18 cellular contexts compared by ENCODE assay signal in genomic region chr17:50379733-50380132, GRCh38. TPM values are rescaled to one million over a fixed set of nuclear protein-coding genes. Genes with fewer than 3 reads are reported as not detected.
DNase-seq lines count a peak whose midpoint lies in the region; ATAC-seq, FAIRE-seq and TF ChIP-seq lines count a peak whose summit lies in the region.
"Had no signal": no experiment of that assay in that cellular context is flagged by ENCODE, and none has a peak within 500 bp of the region (broad histone marks: within the 10 kb centered on the region; RNA-seq: fewer than 3 reads in every experiment).

No MANE protein-coding gene starts in this region.

- TF ChIP-seq POLR2A in HepG2 (IDR thresholded peaks at IDR 0.05; ENCODE audit: insufficient read depth in 1 of 2, low read depth in 2 of 2, low read length in 2 of 2) (no peak), right lobe of liver (IDR thresholded peaks at IDR 0.05) (no peak), tibial nerve (IDR thresholded peaks at IDR 0.05) (no peak)

- POLR2A ChIA-PET in HepG2 (lab: Yijun Ruan, JAX), result interaction anchor here (0.8 to 2.5 kb wide), 4 partner anchors 10 to 17 kb away, joined by 3 to 10 read pairs (median 4); partner anchors contain the start of gene LRRC59
- POLR2A ChIA-PET in CD4-positive, alpha-beta T cell (lab: Charles Lee), result no interaction called here

- no peak overlapping the region for H2AFZ ChIP-seq in HepG2 (ENCODE audit: low read length)

- peaks cover 15% of the 10 kb centered on the region; the same call in 1 of the 2 replicates for H3K36me3 Mint-ChIP-seq in HFFc6 (ENCODE audit: low read depth)
- no peaks in the 10 kb centered on the region for H3K36me3 Mint-ChIP-seq in T-helper 17 cell (ENCODE audit: low read depth)
- H3K36me3 Mint-ChIP-seq in CD4-positive, alpha-beta T cell (ENCODE audit: low read depth), result peaks cover 40% of the 10 kb centered on the region

- in situ Hi-C loops in HepG2 (cut with HindIII; ENCODE audit: extremely low pct_ligation_motif_present, low pct_unique_long_range_greater_than_20kb), result no loop called here

- H4K20me1 ChIP-seq in HepG2 (ENCODE audit: insufficient read depth, low read length), result 0 out of 2 replicates have a peak, but pooled peaks cover 3% of the 10 kb centered on the region

- no peak for ATAC-seq in HepG2
- no peak for ATAC-seq in right lobe of liver
- ATAC-seq in T-helper 17 cell, result no peak
- peak in 3 of 4 donors; percentile 24 to 60 (median 59) for ATAC-seq in psoas muscle
- ATAC-seq in CD4-positive, alpha-beta T cell (ENCODE audit: poor library complexity), result no peak
- ATAC-seq: CD8-positive, alpha-beta T cell had no signal

- no peak overlapping the region for H3K4me3 Mint-ChIP-seq in HFFc6
- H3K4me3 Mint-ChIP-seq in T-helper 17 cell, result peak overlapping the region; percentile 19
- no peak overlapping the region for H3K4me3 Mint-ChIP-seq in CD4-positive, alpha-beta T cell
- H3K4me3 Mint-ChIP-seq: CD8-positive, alpha-beta T cell had no signal

- H3K27ac ChIP-seq in HepG2 (ENCODE audit: extremely low read length, insufficient read depth, low read length), result no peak overlapping the region
- H3K27ac ChIP-seq in right lobe of liver, result no peak overlapping the region
- no peak overlapping the region for H3K27ac ChIP-seq in psoas muscle
- no peak overlapping the region for H3K27ac ChIP-seq in CD4-positive, alpha-beta T cell (ENCODE audit: low read depth, low read length)
- H3K27ac ChIP-seq in tibial nerve, result no peak overlapping the region

- H3K27me3 Mint-ChIP-seq in HFFc6 (ENCODE audit: insufficient read depth), result no peaks in the 10 kb centered on the region; the same call in none of the 2 replicates
- H3K27me3 Mint-ChIP-seq in T-helper 17 cell, result no peaks in the 10 kb centered on the region
- H3K27me3 Mint-ChIP-seq in CD4-positive, alpha-beta T cell, result no peaks in the 10 kb centered on the region

- H3K9me3 Mint-ChIP-seq in HFFc6, result no peaks in the 10 kb centered on the region
- H3K9me3 Mint-ChIP-seq in CD4-positive, alpha-beta T cell, result no peaks in the 10 kb centered on the region
- H3K9me3 Mint-ChIP-seq: CD8-positive, alpha-beta T cell had no signal

- 94% methylated on average over 2 of the region's 2 CpGs for WGBS in HepG2 (ENCODE audit: low lambda C conversion rate)
- WGBS in right lobe of liver (ENCODE audit: insufficient coverage, low coverage, low lambda C conversion rate, missing lambda C conversion rate), result 96% methylated on average over 2 of the region's 2 CpGs
- 91 to 93% (median 92%) methylated on average over 2 of the region's 2 CpGs for WGBS in psoas muscle, 3 donors
- WGBS in tibial nerve, 2 donors, result 93 to 97% methylated on average over 2 of the region's 2 CpGs

- no peaks in the 10 kb centered on the region for H3K79me2 ChIP-seq in HepG2 (ENCODE audit: insufficient read depth, low read length)

- TF ChIP-seq EP300 in HepG2 (IDR thresholded peaks at IDR 0.05; ENCODE audit: low read depth in 2 of 2, low read length in 2 of 2) (no peak), HepG2 (CRISPR knock-in tag; IDR thresholded peaks at IDR 0.05; ENCODE audit: borderline replicate concordance) (no peak), tibial nerve (IDR thresholded peaks at IDR 0.05) (no peak)

- CTCF ChIA-PET in HepG2 (lab: Yijun Ruan, JAX; ENCODE audit: low intra/inter-chr PET ratio, low total read pairs), result no interaction called here
- CTCF ChIA-PET in CD4-positive, alpha-beta T cell (lab: Charles Lee), result no interaction called here

- DNase-seq in HepG2 (ENCODE audit: low spot score) (no peak), right lobe of liver (no peak), HFFc6 (no peak), T-helper 17 cell (no peak), psoas muscle (no peak), NCI-H82 (lab: John Stamatoyannopoulos, UW) (no peak), tibial nerve (ENCODE audit: low spot score in 2 of 2) (no peak)
- DNase-seq in CD4-positive, alpha-beta T cell, result no peak
- DNase-seq: C1 segment of cervical spinal cord; Caco-2; CD8-positive, alpha-beta T cell; DMS153; DND-41; GOT3 had no signal

- H3K27me3 ChIP-seq in HepG2 (ENCODE audit: control insufficient read depth in 1 of 2, insufficient read depth in 2 of 2, low read length in 2 of 2), result no peaks in the 10 kb centered on the region
- H3K27me3 ChIP-seq in right lobe of liver, result no peaks in the 10 kb centered on the region
- no peaks in the 10 kb centered on the region for H3K27me3 ChIP-seq in psoas muscle (ENCODE audit: insufficient read depth in 3 of 3, low read length in 2 of 3)
- no peaks in the 10 kb centered on the region for H3K27me3 ChIP-seq in CD4-positive, alpha-beta T cell (ENCODE audit: control insufficient read depth, insufficient read depth, low read length)
- no peaks in the 10 kb centered on the region for H3K27me3 ChIP-seq in tibial nerve

- H3K27ac Mint-ChIP-seq in HFFc6, result 0 out of 2 replicates have a peak overlapping the region, but pooled peaks have one; percentile 9
- H3K27ac Mint-ChIP-seq in T-helper 17 cell, result no peak overlapping the region
- H3K27ac Mint-ChIP-seq in CD4-positive, alpha-beta T cell, result no peak overlapping the region
- H3K27ac Mint-ChIP-seq: CD8-positive, alpha-beta T cell had no signal

- no peaks in the 10 kb centered on the region for H3K4me1 ChIP-seq in HepG2 (ENCODE audit: insufficient read depth, low read length)
- no peaks in the 10 kb centered on the region for H3K4me1 ChIP-seq in right lobe of liver
- H3K4me1 ChIP-seq in psoas muscle, result peaks cover 13% of the 10 kb centered on the region
- peaks cover 0 to 5% (median 0%) of the 10 kb centered on the region in 4 donors for H3K4me1 ChIP-seq in tibial nerve
- H3K4me1 ChIP-seq: Caco-2, HAP-1 had no signal

- intact Hi-C loops in HepG2 (cut with micrococcal nuclease; ENCODE audit: unreplicated experiment) (no loop called here), right lobe of liver (cut with DNase I) (no loop called here), psoas muscle (cut with DNase I) (no loop called here)
- intact Hi-C loops in CD4-positive, alpha-beta T cell (cut with DNase I, micrococcal nuclease), result loop anchor here in 1 of 2 experiments (10.0 kb wide), 3 partner anchors 325 to 1405 kb away; partner anchors contain the start of genes ANKRD40, MBTD1 and UTP18

- TF ChIP-seq CTCF in HepG2 (CRISPR knock-in tag; IDR thresholded peaks at IDR 0.05) (no peak), right lobe of liver (IDR thresholded peaks at IDR 0.05) (no peak), HFFc6 (IDR thresholded peaks at IDR 0.05) (no peak), psoas muscle (IDR thresholded peaks at IDR 0.05) (no peak), tibial nerve (IDR thresholded peaks at IDR 0.05) (no peak)
- TF ChIP-seq CTCF in CD4-positive, alpha-beta T cell (IDR thresholded peaks at IDR 0.05), result no peak

- H3K4me1 Mint-ChIP-seq in HFFc6 (ENCODE audit: low read depth), result peaks cover 18% of the 10 kb centered on the region
- H3K4me1 Mint-ChIP-seq in T-helper 17 cell, result no peaks in the 10 kb centered on the region
- H3K4me1 Mint-ChIP-seq in CD4-positive, alpha-beta T cell (ENCODE audit: low read depth), result no peaks in the 10 kb centered on the region

- BruUV-seq in HepG2 (replicated peaks; lab: Mats Ljungman, UMichigan), result no TSS peak

- FAIRE-seq in HepG2 (lab: Jason Lieb, UNC), result no peak
- FAIRE-seq: G401.6, GM12892, H54 had no signal

- no peak overlapping the region for H3K4me2 ChIP-seq in HepG2 (ENCODE audit: low read depth, low read length)

- no peak for TF ChIP-seq RAD21 in HepG2 (CRISPR knock-in tag; IDR thresholded peaks at IDR 0.05)

- no peak overlapping the region for H3K9ac ChIP-seq in HepG2 (ENCODE audit: insufficient read depth, low read depth, low read length)

- H3K9me3 ChIP-seq in HepG2 (ENCODE audit: low read length) (no peaks in the 10 kb centered on the region), right lobe of liver (no peaks in the 10 kb centered on the region), T-helper 17 cell (ENCODE audit: control insufficient read depth, low read length, poor library complexity, severe bottlenecking) (no peaks in the 10 kb centered on the region), psoas muscle (no peaks in the 10 kb centered on the region), tibial nerve (no peaks in the 10 kb centered on the region)
- H3K9me3 ChIP-seq in CD4-positive, alpha-beta T cell (ENCODE audit: control insufficient read depth, low read length), result no peaks in the 10 kb centered on the region
- H3K9me3 ChIP-seq: Caco-2, HAP-1 had no signal

- peaks cover 31 to 63% of the 10 kb centered on the region in 2 experiments for H3K36me3 ChIP-seq in HepG2 (replicated peaks in 1 of 2; ENCODE audit: control insufficient read depth in 1 of 2, insufficient read depth in 2 of 2, low read length in 2 of 2)
- peaks cover 0 to 41% (median 30%) of the 10 kb centered on the region in 4 donors for H3K36me3 ChIP-seq in right lobe of liver
- peaks cover 2 to 44% of the 10 kb centered on the region in 2 donors for H3K36me3 ChIP-seq in psoas muscle (ENCODE audit: insufficient read depth in 1 of 2, low read depth in 1 of 2)
- H3K36me3 ChIP-seq in tibial nerve, result peaks cover 0 to 46% (median 22%) of the 10 kb centered on the region in 3 donors

- H3K4me3 ChIP-seq in HepG2 (replicated peaks in 1 of 3; ENCODE audit: insufficient read depth in 1 of 3, low read depth in 2 of 3, low read length in 3 of 3), result no peak overlapping the region
- H3K4me3 ChIP-seq in right lobe of liver, result no peak overlapping the region
- H3K4me3 ChIP-seq in psoas muscle, result no peak overlapping the region
- H3K4me3 ChIP-seq in tibial nerve, result no peak overlapping the region
- H3K4me3 ChIP-seq: HAP-1 had no signal

RNA-seq across cellular contexts. Expression of gene EME1, which starts 6.7 kb away (rescaled TPM):
- total RNA-seq in HepG2 (2016; rRNA removed; fragmentation: Illumina TruSeq; extraction: Trizol), result 17.3 and 24.6 TPM in 2 replicates
- total RNA-seq in HepG2 (2016; cell fraction: cytosol; rRNA removed; fragmentation: Illumina TruSeq; extraction: Trizol; ENCODE audit: low read depth), result 6.4 and 7.4 TPM in 2 replicates
- 17.1 and 25.6 TPM in 2 replicates for total RNA-seq in HepG2 (2016; cell fraction: insoluble cytoplasmic fraction; rRNA removed; fragmentation: Illumina TruSeq; extraction: Trizol)
- total RNA-seq in HepG2 (2016; cell fraction: membrane; rRNA removed; fragmentation: Illumina TruSeq; extraction: Trizol), result 7.7 and 8.9 TPM in 2 replicates
- total RNA-seq in HepG2 (2016; cell fraction: nucleus; rRNA removed; fragmentation: Illumina TruSeq; extraction: Trizol), result 28.4 and 31.8 TPM in 2 replicates
- 13.4 and 20.7 TPM in 2 replicates for polyA plus RNA-seq in HepG2 (2011; rRNA removed)
- 4.7 and 7.1 TPM in 2 replicates for polyA plus RNA-seq in HepG2 (2011; cell fraction: cytosol; rRNA removed)
- 58.4 and 108 TPM in 2 replicates for polyA plus RNA-seq in HepG2 (2011; cell fraction: nucleus; rRNA removed)
- polyA plus RNA-seq in HepG2 (2012), result 6.6 and 17.5 TPM in 2 replicates
- 1.3 and 1.6 TPM in 2 replicates for polyA plus RNA-seq in HepG2 (2016; cell fraction: cytosol; fragmentation: Illumina TruSeq; extraction: Trizol; ENCODE audit: low read depth)
- polyA plus RNA-seq in HepG2 (2016; cell fraction: insoluble cytoplasmic fraction; fragmentation: Illumina TruSeq; extraction: Trizol; ENCODE audit: low read depth), result 13.3 and 16.0 TPM in 2 replicates
- 2.3 and 3.2 TPM in 2 replicates for polyA plus RNA-seq in HepG2 (2016; cell fraction: membrane; fragmentation: Illumina TruSeq; extraction: Trizol; ENCODE audit: low read depth)
- 65.8 and 68.9 TPM in 2 replicates for polyA plus RNA-seq in HepG2 (2016; cell fraction: nucleus; fragmentation: Illumina TruSeq; extraction: Trizol; ENCODE audit: insufficient read depth, low read depth)
- polyA minus RNA-seq in HepG2 (2011; rRNA and poly(A)+ RNA removed; ENCODE audit: low replicate concordance), result 6.9 and 17.6 TPM in 2 replicates
- 5.3 and 5.4 TPM in 2 replicates for polyA minus RNA-seq in HepG2 (2011; cell fraction: cytosol; rRNA and poly(A)+ RNA removed)
- 14.9 and 18.7 TPM in 2 replicates for polyA minus RNA-seq in HepG2 (2011; cell fraction: nucleus; rRNA and poly(A)+ RNA removed)
- 1 to 10 TPM in 1 of 6 experiments, under 1 TPM in 3, not detected in 2; 0.12 to 1.3 (median 0.66) TPM for total RNA-seq in right lobe of liver
- total RNA-seq in HFFc6 (2021; fragmentation: NEBNext Ultra II Directional; extraction: Animal tissue kit (Norgen Biotek cat#: 25700)), result 1 to 10 TPM; 3.3 to 7.7 (median 6.5) TPM
- total RNA-seq in T-helper 17 cell, result 1 to 10 TPM in 1 of 2 donors, under 1 TPM in 1; 0.55 to 1.3 TPM
- total RNA-seq in psoas muscle, result under 1 TPM in 2 of 4 donors, not detected in 2; 0.15 to 0.32 TPM
- polyA plus RNA-seq in psoas muscle, result under 1 TPM; 0.06 to 0.39 (median 0.29) TPM
- under 1 TPM; 0.36 to 0.92 TPM for total RNA-seq in CD4-positive, alpha-beta T cell
- 1 to 10 TPM in 2 of 4 donors, under 1 TPM in 2; 0.42 to 1.7 (median 1.1) TPM for total RNA-seq in tibial nerve

RNA-seq across cellular contexts. Expression of gene MRPL27, which starts 6.7 kb away (rescaled TPM):
- total RNA-seq in HepG2 (2016; rRNA removed; fragmentation: Illumina TruSeq; extraction: Trizol), result 217 and 294 TPM in 2 replicates
- 159 and 163 TPM in 2 replicates for total RNA-seq in HepG2 (2016; cell fraction: cytosol; rRNA removed; fragmentation: Illumina TruSeq; extraction: Trizol; ENCODE audit: low read depth)
- 225 and 322 TPM in 2 replicates for total RNA-seq in HepG2 (2016; cell fraction: insoluble cytoplasmic fraction; rRNA removed; fragmentation: Illumina TruSeq; extraction: Trizol)
- total RNA-seq in HepG2 (2016; cell fraction: membrane; rRNA removed; fragmentation: Illumina TruSeq; extraction: Trizol), result 113 and 118 TPM in 2 replicates
- 94.1 and 102 TPM in 2 replicates for total RNA-seq in HepG2 (2016; cell fraction: nucleus; rRNA removed; fragmentation: Illumina TruSeq; extraction: Trizol)
- polyA plus RNA-seq in HepG2 (2011; rRNA removed), result 131 and 137 TPM in 2 replicates
- polyA plus RNA-seq in HepG2 (2011; cell fraction: cytosol; rRNA removed), result 178 and 188 TPM in 2 replicates
- 65.8 and 77.3 TPM in 2 replicates for polyA plus RNA-seq in HepG2 (2011; cell fraction: nucleus; rRNA removed)
- polyA plus RNA-seq in HepG2 (2012), result 92.3 and 97.7 TPM in 2 replicates
- 113 and 115 TPM in 2 replicates for polyA plus RNA-seq in HepG2 (2016; cell fraction: cytosol; fragmentation: Illumina TruSeq; extraction: Trizol; ENCODE audit: low read depth)
- 260 and 314 TPM in 2 replicates for polyA plus RNA-seq in HepG2 (2016; cell fraction: insoluble cytoplasmic fraction; fragmentation: Illumina TruSeq; extraction: Trizol; ENCODE audit: low read depth)
- polyA plus RNA-seq in HepG2 (2016; cell fraction: membrane; fragmentation: Illumina TruSeq; extraction: Trizol; ENCODE audit: low read depth), result 75.9 and 83.5 TPM in 2 replicates
- polyA plus RNA-seq in HepG2 (2016; cell fraction: nucleus; fragmentation: Illumina TruSeq; extraction: Trizol; ENCODE audit: insufficient read depth, low read depth), result 124 and 142 TPM in 2 replicates
- 68.9 and 78.1 TPM in 2 replicates for polyA minus RNA-seq in HepG2 (2011; rRNA and poly(A)+ RNA removed; ENCODE audit: low replicate concordance)
- 21.0 and 23.5 TPM in 2 replicates for polyA minus RNA-seq in HepG2 (2011; cell fraction: cytosol; rRNA and poly(A)+ RNA removed)
- polyA minus RNA-seq in HepG2 (2011; cell fraction: nucleus; rRNA and poly(A)+ RNA removed), result 83.2 and 89.1 TPM in 2 replicates
- 10 to 100 TPM; 34.3 to 69.4 (median 38.6) TPM for total RNA-seq in right lobe of liver
- 10 to 100 TPM; 70.0 to 78.7 (median 75.0) TPM for total RNA-seq in HFFc6 (2021; fragmentation: NEBNext Ultra II Directional; extraction: Animal tissue kit (Norgen Biotek cat#: 25700))
- total RNA-seq in T-helper 17 cell, result 10 to 100 TPM; 29.4 to 37.0 TPM
- total RNA-seq in psoas muscle, result 100 to 1,000 TPM in 2 of 4 donors, 10 to 100 TPM in 2; 70.7 to 133 (median 95.3) TPM
- polyA plus RNA-seq in psoas muscle, result 100 to 1,000 TPM; 128 to 468 (median 281) TPM
- 10 to 100 TPM; 13.7 to 14.8 TPM for total RNA-seq in CD4-positive, alpha-beta T cell
- total RNA-seq in tibial nerve, result 10 to 100 TPM; 32.4 to 45.9 (median 34.9) TPM

RNA-seq across cellular contexts. Expression of gene LRRC59, which starts 17.6 kb away (rescaled TPM):
- 222 and 239 TPM in 2 replicates for total RNA-seq in HepG2 (2016; rRNA removed; fragmentation: Illumina TruSeq; extraction: Trizol)
- 75.0 and 83.4 TPM in 2 replicates for total RNA-seq in HepG2 (2016; cell fraction: cytosol; rRNA removed; fragmentation: Illumina TruSeq; extraction: Trizol; ENCODE audit: low read depth)
- total RNA-seq in HepG2 (2016; cell fraction: insoluble cytoplasmic fraction; rRNA removed; fragmentation: Illumina TruSeq; extraction: Trizol), result 213 and 234 TPM in 2 replicates
- total RNA-seq in HepG2 (2016; cell fraction: membrane; rRNA removed; fragmentation: Illumina TruSeq; extraction: Trizol), result 172 and 182 TPM in 2 replicates
- 115 and 124 TPM in 2 replicates for total RNA-seq in HepG2 (2016; cell fraction: nucleus; rRNA removed; fragmentation: Illumina TruSeq; extraction: Trizol)
- polyA plus RNA-seq in HepG2 (2011; rRNA removed), result 87.3 and 93.2 TPM in 2 replicates
- 57.2 and 66.4 TPM in 2 replicates for polyA plus RNA-seq in HepG2 (2011; cell fraction: cytosol; rRNA removed)
- 50.6 and 58.7 TPM in 2 replicates for polyA plus RNA-seq in HepG2 (2011; cell fraction: nucleus; rRNA removed)
- 90.0 and 114 TPM in 2 replicates for polyA plus RNA-seq in HepG2 (2012)
- polyA plus RNA-seq in HepG2 (2016; cell fraction: cytosol; fragmentation: Illumina TruSeq; extraction: Trizol; ENCODE audit: low read depth), result 59.8 and 73.7 TPM in 2 replicates
- 202 and 242 TPM in 2 replicates for polyA plus RNA-seq in HepG2 (2016; cell fraction: insoluble cytoplasmic fraction; fragmentation: Illumina TruSeq; extraction: Trizol; ENCODE audit: low read depth)
- 104 and 113 TPM in 2 replicates for polyA plus RNA-seq in HepG2 (2016; cell fraction: membrane; fragmentation: Illumina TruSeq; extraction: Trizol; ENCODE audit: low read depth)
- 152 and 155 TPM in 2 replicates for polyA plus RNA-seq in HepG2 (2016; cell fraction: nucleus; fragmentation: Illumina TruSeq; extraction: Trizol; ENCODE audit: insufficient read depth, low read depth)
- polyA minus RNA-seq in HepG2 (2011; rRNA and poly(A)+ RNA removed; ENCODE audit: low replicate concordance), result 159 and 165 TPM in 2 replicates
- polyA minus RNA-seq in HepG2 (2011; cell fraction: cytosol; rRNA and poly(A)+ RNA removed), result 74.4 and 77.8 TPM in 2 replicates
- polyA minus RNA-seq in HepG2 (2011; cell fraction: nucleus; rRNA and poly(A)+ RNA removed), result 73.0 and 88.5 TPM in 2 replicates
- total RNA-seq in right lobe of liver, result 100 to 1,000 TPM in 2 of 6 experiments, 10 to 100 TPM in 4; 36.0 to 125 (median 64.0) TPM
- total RNA-seq in HFFc6 (2021; fragmentation: NEBNext Ultra II Directional; extraction: Animal tissue kit (Norgen Biotek cat#: 25700)), result 100 to 1,000 TPM; 214 to 272 (median 261) TPM
- 10 to 100 TPM; 45.2 to 51.9 TPM for total RNA-seq in T-helper 17 cell
- total RNA-seq in psoas muscle, result 10 to 100 TPM; 15.9 to 53.9 (median 44.7) TPM
- polyA plus RNA-seq in psoas muscle, result 100 to 1,000 TPM in 1 of 3 donors, 10 to 100 TPM in 2; 40.8 to 122 (median 90.2) TPM
- 10 to 100 TPM; 45.1 to 51.5 TPM for total RNA-seq in CD4-positive, alpha-beta T cell
- 10 to 100 TPM; 26.0 to 72.6 (median 36.3) TPM for total RNA-seq in tibial nerve

RNA-seq across cellular contexts. Expression of gene XYLT2, which starts 33.8 kb away (rescaled TPM):
- total RNA-seq in HepG2 (2016; rRNA removed; fragmentation: Illumina TruSeq; extraction: Trizol), result 7.5 and 22.1 TPM in 2 replicates
- 10.5 and 11.7 TPM in 2 replicates for total RNA-seq in HepG2 (2016; cell fraction: cytosol; rRNA removed; fragmentation: Illumina TruSeq; extraction: Trizol; ENCODE audit: low read depth)
- 6.2 and 23.3 TPM in 2 replicates for total RNA-seq in HepG2 (2016; cell fraction: insoluble cytoplasmic fraction; rRNA removed; fragmentation: Illumina TruSeq; extraction: Trizol)
- total RNA-seq in HepG2 (2016; cell fraction: membrane; rRNA removed; fragmentation: Illumina TruSeq; extraction: Trizol), result 9.8 and 10.1 TPM in 2 replicates
- 20.2 and 23.1 TPM in 2 replicates for total RNA-seq in HepG2 (2016; cell fraction: nucleus; rRNA removed; fragmentation: Illumina TruSeq; extraction: Trizol)
- 17.0 and 22.7 TPM in 2 replicates for polyA plus RNA-seq in HepG2 (2011; rRNA removed)
- polyA plus RNA-seq in HepG2 (2011; cell fraction: cytosol; rRNA removed), result 9.6 and 15.4 TPM in 2 replicates
- 39.0 and 41.1 TPM in 2 replicates for polyA plus RNA-seq in HepG2 (2011; cell fraction: nucleus; rRNA removed)
- 13.3 and 17.4 TPM in 2 replicates for polyA plus RNA-seq in HepG2 (2012)
- 1.4 and 1.5 TPM in 2 replicates for polyA plus RNA-seq in HepG2 (2016; cell fraction: cytosol; fragmentation: Illumina TruSeq; extraction: Trizol; ENCODE audit: low read depth)
- 4.9 and 6.1 TPM in 2 replicates for polyA plus RNA-seq in HepG2 (2016; cell fraction: insoluble cytoplasmic fraction; fragmentation: Illumina TruSeq; extraction: Trizol; ENCODE audit: low read depth)
- polyA plus RNA-seq in HepG2 (2016; cell fraction: membrane; fragmentation: Illumina TruSeq; extraction: Trizol; ENCODE audit: low read depth), result 2.1 and 2.5 TPM in 2 replicates
- polyA plus RNA-seq in HepG2 (2016; cell fraction: nucleus; fragmentation: Illumina TruSeq; extraction: Trizol; ENCODE audit: insufficient read depth, low read depth), result 37.4 and 38.2 TPM in 2 replicates
- 34.0 and 72.4 TPM in 2 replicates for polyA minus RNA-seq in HepG2 (2011; rRNA and poly(A)+ RNA removed; ENCODE audit: low replicate concordance)
- 22.9 and 27.6 TPM in 2 replicates for polyA minus RNA-seq in HepG2 (2011; cell fraction: cytosol; rRNA and poly(A)+ RNA removed)
- polyA minus RNA-seq in HepG2 (2011; cell fraction: nucleus; rRNA and poly(A)+ RNA removed), result 14.0 and 16.7 TPM in 2 replicates
- total RNA-seq in right lobe of liver, result 10 to 100 TPM in 3 of 6 experiments, 1 to 10 TPM in 3; 7.0 to 13.8 (median 9.4) TPM
- total RNA-seq in HFFc6 (2021; fragmentation: NEBNext Ultra II Directional; extraction: Animal tissue kit (Norgen Biotek cat#: 25700)), result 10 to 100 TPM; 38.9 to 47.1 (median 43.2) TPM
- 10 to 100 TPM; 19.2 to 20.4 TPM for total RNA-seq in T-helper 17 cell
- 1 to 10 TPM; 3.4 to 6.1 (median 4.3) TPM for total RNA-seq in psoas muscle
- polyA plus RNA-seq in psoas muscle, result 1 to 10 TPM; 2.8 to 6.3 (median 3.2) TPM
- total RNA-seq in CD4-positive, alpha-beta T cell, result 10 to 100 TPM; 11.0 to 12.2 TPM
- total RNA-seq in tibial nerve, result 10 to 100 TPM; 27.6 to 32.3 (median 29.9) TPM

RNA-seq across cellular contexts. Expression of gene ACSF2, which starts 46.3 kb away (rescaled TPM):
- total RNA-seq in HepG2 (2016; rRNA removed; fragmentation: Illumina TruSeq; extraction: Trizol) (32.0 and 87.3 TPM in 2 replicates), right lobe of liver (10 to 100 TPM; 25.1 to 60.9 (median 36.9) TPM), T-helper 17 cell (10 to 100 TPM; 16.4 to 21.8 TPM), psoas muscle (10 to 100 TPM; 14.4 to 72.3 (median 44.7) TPM), tibial nerve (10 to 100 TPM; 20.5 to 69.3 (median 31.9) TPM)
- 20.7 and 23.9 TPM in 2 replicates for total RNA-seq in HepG2 (2016; cell fraction: cytosol; rRNA removed; fragmentation: Illumina TruSeq; extraction: Trizol; ENCODE audit: low read depth)
- 26.9 and 94.3 TPM in 2 replicates for total RNA-seq in HepG2 (2016; cell fraction: insoluble cytoplasmic fraction; rRNA removed; fragmentation: Illumina TruSeq; extraction: Trizol)
- total RNA-seq in HepG2 (2016; cell fraction: membrane; rRNA removed; fragmentation: Illumina TruSeq; extraction: Trizol), result 19.8 and 21.0 TPM in 2 replicates
- total RNA-seq in HepG2 (2016; cell fraction: nucleus; rRNA removed; fragmentation: Illumina TruSeq; extraction: Trizol), result 90.8 and 95.0 TPM in 2 replicates
- polyA plus RNA-seq in HepG2 (2011; rRNA removed) (109 and 117 TPM in 2 replicates), psoas muscle (10 to 100 TPM; 17.0 to 69.7 (median 19.6) TPM)
- 68.6 and 80.4 TPM in 2 replicates for polyA plus RNA-seq in HepG2 (2011; cell fraction: cytosol; rRNA removed)
- polyA plus RNA-seq in HepG2 (2011; cell fraction: nucleus; rRNA removed), result 334 and 438 TPM in 2 replicates
- polyA plus RNA-seq in HepG2 (2012), result 79.7 and 97.7 TPM in 2 replicates
- 8.6 and 9.0 TPM in 2 replicates for polyA plus RNA-seq in HepG2 (2016; cell fraction: cytosol; fragmentation: Illumina TruSeq; extraction: Trizol; ENCODE audit: low read depth)
- 26.3 and 30.3 TPM in 2 replicates for polyA plus RNA-seq in HepG2 (2016; cell fraction: insoluble cytoplasmic fraction; fragmentation: Illumina TruSeq; extraction: Trizol; ENCODE audit: low read depth)
- 13.4 and 14.3 TPM in 2 replicates for polyA plus RNA-seq in HepG2 (2016; cell fraction: membrane; fragmentation: Illumina TruSeq; extraction: Trizol; ENCODE audit: low read depth)
- polyA plus RNA-seq in HepG2 (2016; cell fraction: nucleus; fragmentation: Illumina TruSeq; extraction: Trizol; ENCODE audit: insufficient read depth, low read depth), result 198 and 222 TPM in 2 replicates
- 87.1 and 260 TPM in 2 replicates for polyA minus RNA-seq in HepG2 (2011; rRNA and poly(A)+ RNA removed; ENCODE audit: low replicate concordance)
- 32.1 and 36.7 TPM in 2 replicates for polyA minus RNA-seq in HepG2 (2011; cell fraction: cytosol; rRNA and poly(A)+ RNA removed)
- 111 and 114 TPM in 2 replicates for polyA minus RNA-seq in HepG2 (2011; cell fraction: nucleus; rRNA and poly(A)+ RNA removed)
- total RNA-seq in HFFc6 (2021; fragmentation: NEBNext Ultra II Directional; extraction: Animal tissue kit (Norgen Biotek cat#: 25700)), result 10 to 100 TPM; 15.3 to 23.3 (median 17.5) TPM
- 10 to 100 TPM; 11.9 to 13.9 TPM for total RNA-seq in CD4-positive, alpha-beta T cell

Comparison
In these comparisons a context has a peak if more than half of its experiments do, and no peak if none do; other contexts are left out.
1. ATAC-seq: peak in psoas muscle (3 of 4); none in HepG2 (single experiment), right lobe of liver (0 of 4), T-helper 17 cell (single experiment) and CD4-positive, alpha-beta T cell (single experiment).